15 cellular contexts compared by ENCODE assay signal in genomic region chr2:130369589-130370341, GRCh38. TPM values are rescaled to one million over a fixed set of nuclear protein-coding genes. Genes with fewer than 3 reads are reported as not detected.
DNase-seq lines count a peak whose midpoint lies in the region; ATAC-seq and TF ChIP-seq lines count a peak whose summit lies in the region.
"Had no signal": no experiment of that assay in that cellular context is flagged by ENCODE, and none has a peak within 500 bp of the region (broad histone marks: within the 10 kb centered on the region; RNA-seq: fewer than 3 reads in every experiment).

No MANE protein-coding gene starts in this region.

- intact Hi-C loops in activated CD8-positive, alpha-beta T cell treated with anti-CD3 and anti-CD28 coated beads for 36 hours (cut with micrococcal nuclease), result no loop called here

- peaks cover 32% of the 10 kb centered on the region for H3K36me3 Mint-ChIP-seq in activated CD8-positive, alpha-beta T cell treated with anti-CD3 and anti-CD28 coated beads for 36 hours (ENCODE audit: low read depth)
- peaks cover under 1% of the 10 kb centered on the region for H3K36me3 Mint-ChIP-seq in type B pancreatic cell

- no peak for ATAC-seq in stimulated activated naive CD8-positive, alpha-beta T cell treated with anti-CD3 and anti-CD28 coated beads, Interleukin-15, amount 100 ng/mL, for 72 hours
- no peak for ATAC-seq in stimulated activated naive CD8-positive, alpha-beta T cell treated with anti-CD3 and anti-CD28 coated beads, Interleukin-15, Interleukin-2, amounts not matched to agents 100 U/mL and 50 U/mL, for 24 hours
- ATAC-seq in activated CD8-positive, alpha-beta T cell treated with anti-CD3 and anti-CD28 coated beads for 36 hours, result no peak
- no peak for ATAC-seq in GM18519 (IDR thresholded peaks at IDR 0.05; ENCODE audit: low FRiP score, unreplicated experiment)
- ATAC-seq: HCT116 had no signal

- no peak for DNase-seq in stimulated activated naive CD8-positive, alpha-beta T cell treated with anti-CD3 and anti-CD28 coated beads, Interleukin-15, amount 100 ng/mL, for 72 hours
- no peak for DNase-seq in stimulated activated naive CD8-positive, alpha-beta T cell treated with anti-CD3 and anti-CD28 coated beads, Interleukin-15, Interleukin-2, amounts not matched to agents 100 U/mL and 50 U/mL, for 24 hours
- DNase-seq in activated CD8-positive, alpha-beta T cell treated with anti-CD3 and anti-CD28 coated beads for 36 hours, result no peak
- DNase-seq in left kidney (ENCODE audit: low read depth, low spot score) (peak; percentile 9), NCI-H1048 (lab: John Stamatoyannopoulos, UW) (no peak), type B pancreatic cell (ENCODE audit: extremely low spot score, unreplicated experiment) (no peak), islet precursor cell (no peak)
- DNase-seq: activated gamma-delta T cell; brain microvascular endothelial cell; DMS 273 treated with DMSO at 0.1 percent for 48 hours; NCI-H1105; NK-92 treated with Interleukin-12 subunit alpha and Interleukin-12 subunit beta, amount 100 ng/mL, for 24 hours; T1000 had no signal

- peaks cover 46% of the 10 kb centered on the region for H3K4me1 Mint-ChIP-seq in stimulated activated naive CD8-positive, alpha-beta T cell treated with anti-CD3 and anti-CD28 coated beads, Interleukin-15, amount 100 ng/mL, for 72 hours
- H3K4me1 Mint-ChIP-seq in activated CD8-positive, alpha-beta T cell treated with anti-CD3 and anti-CD28 coated beads for 36 hours (ENCODE audit: low read depth), result peaks cover 30% of the 10 kb centered on the region
- H3K4me1 Mint-ChIP-seq in type B pancreatic cell (ENCODE audit: unreplicated experiment), result peaks cover 12% of the 10 kb centered on the region

- H3K4me3 Mint-ChIP-seq in stimulated activated naive CD8-positive, alpha-beta T cell treated with anti-CD3 and anti-CD28 coated beads, Interleukin-15, amount 100 ng/mL, for 72 hours, result peak overlapping the region; percentile 93 to 96
- H3K4me3 Mint-ChIP-seq in activated CD8-positive, alpha-beta T cell treated with anti-CD3 and anti-CD28 coated beads for 36 hours, result peak overlapping the region; percentile 91
- H3K4me3 Mint-ChIP-seq in type B pancreatic cell, result no peak overlapping the region

- H3K9me3 Mint-ChIP-seq in stimulated activated naive CD8-positive, alpha-beta T cell treated with anti-CD3 and anti-CD28 coated beads, Interleukin-15, amount 100 ng/mL, for 72 hours, result no peaks in the 10 kb centered on the region
- H3K9me3 Mint-ChIP-seq in activated CD8-positive, alpha-beta T cell treated with anti-CD3 and anti-CD28 coated beads for 36 hours, result no peaks in the 10 kb centered on the region
- H3K9me3 Mint-ChIP-seq in type B pancreatic cell, result no peaks in the 10 kb centered on the region

- POLR2A ChIA-PET in activated CD8-positive, alpha-beta T cell treated with anti-CD3 and anti-CD28 coated beads for 36 hours (lab: Charles Lee), result interaction anchor here (0.6 to 3.9 kb wide), 7 partner anchors 12 to 27 kb away, joined by 3 to 28 read pairs (median 4); partner anchors contain the start of genes IMP4 and PTPN18

- no peaks in the 10 kb centered on the region for H3K27me3 Mint-ChIP-seq in stimulated activated naive CD8-positive, alpha-beta T cell treated with anti-CD3 and anti-CD28 coated beads, Interleukin-15, amount 100 ng/mL, for 72 hours
- H3K27me3 Mint-ChIP-seq in activated CD8-positive, alpha-beta T cell treated with anti-CD3 and anti-CD28 coated beads for 36 hours, result no peaks in the 10 kb centered on the region
- no peaks in the 10 kb centered on the region for H3K27me3 Mint-ChIP-seq in type B pancreatic cell

- no peak for TF ChIP-seq CTCF in activated CD8-positive, alpha-beta T cell treated with anti-CD3 and anti-CD28 coated beads for 36 hours (IDR thresholded peaks at IDR 0.05)
- TF ChIP-seq CTCF in type B pancreatic cell (conservative IDR thresholded peaks at IDR 0.05), result no peak

- CTCF ChIA-PET in activated CD8-positive, alpha-beta T cell treated with anti-CD3 and anti-CD28 coated beads for 36 hours (lab: Charles Lee), result interaction anchor here (0.8 to 2.5 kb wide), 3 partner anchors 12 to 37 kb away, joined by 3 to 7 read pairs (median 3); partner anchors contain the start of gene PTPN18

- H3K27ac Mint-ChIP-seq in stimulated activated naive CD8-positive, alpha-beta T cell treated with anti-CD3 and anti-CD28 coated beads, Interleukin-15, amount 100 ng/mL, for 72 hours, result no peak overlapping the region
- peak overlapping the region; percentile 97 for H3K27ac Mint-ChIP-seq in activated CD8-positive, alpha-beta T cell treated with anti-CD3 and anti-CD28 coated beads for 36 hours
- H3K27ac Mint-ChIP-seq in type B pancreatic cell, result no peak overlapping the region

RNA-seq across cellular contexts. Expression of gene PTPN18, which starts 13.9 kb away (rescaled TPM):
- total RNA-seq in activated CD8-positive, alpha-beta T cell treated with anti-CD3 and anti-CD28 coated beads for 36 hours, result 10 to 100 TPM; 32.9 to 35.4 TPM
- total RNA-seq in type B pancreatic cell (ENCODE audit: low replicate concordance), result 35.8 and 37.5 TPM in 2 replicates

RNA-seq across cellular contexts. Expression of gene IMP4, which starts 27.1 kb away (rescaled TPM):
- total RNA-seq in activated CD8-positive, alpha-beta T cell treated with anti-CD3 and anti-CD28 coated beads for 36 hours, result 100 to 1,000 TPM; 160 to 163 TPM
- 53.6 and 67.0 TPM in 2 replicates for total RNA-seq in type B pancreatic cell (ENCODE audit: low replicate concordance)
